In genomic region chr22:35837328-35837727, GRCh38 we compare ENCODE assay signal across 12 cellular contexts.
DNase-seq lines count a peak whose midpoint lies in the region; ATAC-seq and TF ChIP-seq lines count a peak whose summit lies in the region.
"Had no signal": no experiment of that assay in that cellular context is flagged by ENCODE, and none has a peak within 500 bp of the region (broad histone marks: within the 10 kb centered on the region; RNA-seq: fewer than 3 reads in every experiment).

No MANE protein-coding gene starts in this region.

- no peak for TF ChIP-seq POLR2A in heart left ventricle (IDR thresholded peaks at IDR 0.05)
- TF ChIP-seq POLR2A in breast epithelium (IDR thresholded peaks at IDR 0.05) = no peak
- no peak for TF ChIP-seq POLR2A in vagina (IDR thresholded peaks at IDR 0.05)

- peak overlapping the region in 8 of 12 donors; percentile 18 to 86 (median 75) for H3K27ac ChIP-seq in heart left ventricle
- peak overlapping the region; percentile 0 to 5 for H3K27ac ChIP-seq in breast epithelium
- H3K27ac ChIP-seq in vagina = peak overlapping the region; percentile 28
- H3K27ac ChIP-seq: BLaER1 had no signal

- H3K27ac Mint-ChIP-seq in activated CD8-positive, alpha-beta memory T cell treated with anti-CD3 and anti-CD28 coated beads, Interleukin-2, amount 10 ng/mL, durations not matched to agents 7 days and 5 days = no peak overlapping the region
- H3K27ac Mint-ChIP-seq: activated CD4-positive, alpha-beta memory T cell treated with anti-CD3 and anti-CD28 coated beads, Interleukin-2, amount 10 ng/mL, durations not matched to agents 7 days and 5 days; activated naive CD8-positive, alpha-beta T cell treated with anti-CD3 and anti-CD28 coated beads, Interleukin-2, amount 10 ng/mL, durations not matched to agents 7 days and 5 days had no signal

- H3K4me3 Mint-ChIP-seq in activated CD8-positive, alpha-beta memory T cell treated with anti-CD3 and anti-CD28 coated beads, Interleukin-2, amount 10 ng/mL, durations not matched to agents 7 days and 5 days = no peak overlapping the region
- H3K4me3 Mint-ChIP-seq: activated CD4-positive, alpha-beta memory T cell treated with anti-CD3 and anti-CD28 coated beads, Interleukin-2, amount 10 ng/mL, durations not matched to agents 7 days and 5 days; activated naive CD8-positive, alpha-beta T cell treated with anti-CD3 and anti-CD28 coated beads, Interleukin-2, amount 10 ng/mL, durations not matched to agents 7 days and 5 days had no signal

- H3K36me3 ChIP-seq in heart left ventricle (no peaks in the 10 kb centered on the region), breast epithelium (no peaks in the 10 kb centered on the region), kidney epithelial cell (ENCODE audit: control insufficient read depth, insufficient read depth, low read length) (no peaks in the 10 kb centered on the region), vagina (no peaks in the 10 kb centered on the region)
- H3K36me3 ChIP-seq: BLaER1, left lung had no signal

- H3K4me1 Mint-ChIP-seq in activated CD8-positive, alpha-beta memory T cell treated with anti-CD3 and anti-CD28 coated beads, Interleukin-2, amount 10 ng/mL, durations not matched to agents 7 days and 5 days = peaks cover 11% of the 10 kb centered on the region

- H3K4me3 ChIP-seq in heart left ventricle (peak overlapping the region in 1 of 12 donors; percentile 6), breast epithelium (no peak overlapping the region), kidney epithelial cell (ENCODE audit: low read depth, low read length) (peak overlapping the region; percentile 1), vagina (no peak overlapping the region)
- H3K4me3 ChIP-seq: BLaER1 had no signal

- TF ChIP-seq CTCF in heart left ventricle (IDR thresholded peaks at IDR 0.05) (no peak), breast epithelium (IDR thresholded peaks at IDR 0.05) (no peak), kidney epithelial cell (IDR thresholded peaks at IDR 0.05; ENCODE audit: insufficient read depth, low read length, poor library complexity, severe bottlenecking) (no peak), vagina (IDR thresholded peaks at IDR 0.05) (no peak)

- ATAC-seq in heart left ventricle = no peak
- no peak for ATAC-seq in left ventricle myocardium superior
- no peak for ATAC-seq in activated CD8-positive, alpha-beta memory T cell treated with anti-CD3 and anti-CD28 coated beads, Interleukin-2, amount 10 ng/mL, durations not matched to agents 7 days and 5 days
- no peak for ATAC-seq in HG03342 (IDR thresholded peaks at IDR 0.05; ENCODE audit: unreplicated experiment)
- ATAC-seq: left lung had no signal

- H3K9me3 ChIP-seq in heart left ventricle (no peaks in the 10 kb centered on the region), breast epithelium (no peaks in the 10 kb centered on the region), vagina (no peaks in the 10 kb centered on the region)
- H3K9me3 ChIP-seq: BLaER1, left lung had no signal

- CTCF ChIA-PET in activated CD8-positive, alpha-beta memory T cell treated with anti-CD3 and anti-CD28 coated beads, Interleukin-2, amount 10 ng/mL, durations not matched to agents 7 days and 5 days (lab: Charles Lee) = no interaction called here

- intact Hi-C loops in heart left ventricle (cut with DNase I) (loop anchor here (2.0 to 10.0 kb wide), 10 partner anchors 53 to 213 kb away; no protein-coding TSS in a partner anchor), left ventricle myocardium superior (cut with micrococcal nuclease) (loop anchor here (10.0 kb wide), 1 partner anchor 77 kb away; no protein-coding TSS in a partner anchor), breast epithelium (cut with DNase I; ENCODE audit: low total_unique reads) (no loop called here), vagina (cut with DNase I) (loop anchor here (5.0 kb wide), 1 partner anchor 210 kb away; no protein-coding TSS in a partner anchor)

- H3K36me3 Mint-ChIP-seq in activated CD8-positive, alpha-beta memory T cell treated with anti-CD3 and anti-CD28 coated beads, Interleukin-2, amount 10 ng/mL, durations not matched to agents 7 days and 5 days = no peaks in the 10 kb centered on the region
- H3K36me3 Mint-ChIP-seq: activated naive CD8-positive, alpha-beta T cell treated with anti-CD3 and anti-CD28 coated beads, Interleukin-2, amount 10 ng/mL, durations not matched to agents 7 days and 5 days had no signal

- peaks cover 25% of the 10 kb centered on the region for H3K27me3 Mint-ChIP-seq in activated CD8-positive, alpha-beta memory T cell treated with anti-CD3 and anti-CD28 coated beads, Interleukin-2, amount 10 ng/mL, durations not matched to agents 7 days and 5 days

- 45 to 57% (median 56%) methylated on average over 4 of the region's 4 CpGs for WGBS in heart left ventricle, 4 donors

- H3K9me3 Mint-ChIP-seq in activated CD8-positive, alpha-beta memory T cell treated with anti-CD3 and anti-CD28 coated beads, Interleukin-2, amount 10 ng/mL, durations not matched to agents 7 days and 5 days (ENCODE audit: low read depth) = no peaks in the 10 kb centered on the region
- H3K9me3 Mint-ChIP-seq: activated CD4-positive, alpha-beta memory T cell treated with anti-CD3 and anti-CD28 coated beads, Interleukin-2, amount 10 ng/mL, durations not matched to agents 7 days and 5 days; activated naive CD8-positive, alpha-beta T cell treated with anti-CD3 and anti-CD28 coated beads, Interleukin-2, amount 10 ng/mL, durations not matched to agents 7 days and 5 days had no signal

- peaks cover 5 to 92% (median 69%) of the 10 kb centered on the region in 12 donors for H3K4me1 ChIP-seq in heart left ventricle
- H3K4me1 ChIP-seq in breast epithelium = peaks cover 0 to 16% of the 10 kb centered on the region in 2 donors
- H3K4me1 ChIP-seq in vagina = peaks cover 79% of the 10 kb centered on the region

- H3K27me3 ChIP-seq in heart left ventricle (no peaks in the 10 kb centered on the region), breast epithelium (no peaks in the 10 kb centered on the region), kidney epithelial cell (ENCODE audit: control insufficient read depth, insufficient read depth, low read length) (no peaks in the 10 kb centered on the region), vagina (no peaks in the 10 kb centered on the region)
- H3K27me3 ChIP-seq: BLaER1, left lung had no signal

- no peak for DNase-seq in heart left ventricle
- no peak for DNase-seq in left ventricle myocardium superior
- no peak for DNase-seq in breast epithelium (ENCODE audit: low spot score in 2 of 2)
- no peak for DNase-seq in kidney epithelial cell (ENCODE audit: low read depth)
- no peak for DNase-seq in vagina (ENCODE audit: extremely low spot score in 2 of 2)
- no peak for DNase-seq in activated CD8-positive, alpha-beta memory T cell treated with anti-CD3 and anti-CD28 coated beads, Interleukin-2, amount 10 ng/mL, durations not matched to agents 7 days and 5 days
- no peak for DNase-seq in GF-D8 (lab: John Stamatoyannopoulos, UW)
- DNase-seq: activated CD4-positive, alpha-beta memory T cell treated with anti-CD3 and anti-CD28 coated beads, Interleukin-2, amount 10 ng/mL, durations not matched to agents 7 days and 5 days; activated naive CD8-positive, alpha-beta T cell treated with anti-CD3 and anti-CD28 coated beads, Interleukin-2, amount 10 ng/mL, durations not matched to agents 7 days and 5 days; left lung had no signal

Comparison
In these comparisons a context has a peak if more than half of its experiments do, and no peak if none do; other contexts are left out.
1. H3K27ac ChIP-seq: peak in every context shown above with its lines; median percentile 75 in heart left ventricle; 28 in vagina; 2 in breast epithelium.